ENCODE assay signal across 25 cellular contexts in the genomic region with DNA sequence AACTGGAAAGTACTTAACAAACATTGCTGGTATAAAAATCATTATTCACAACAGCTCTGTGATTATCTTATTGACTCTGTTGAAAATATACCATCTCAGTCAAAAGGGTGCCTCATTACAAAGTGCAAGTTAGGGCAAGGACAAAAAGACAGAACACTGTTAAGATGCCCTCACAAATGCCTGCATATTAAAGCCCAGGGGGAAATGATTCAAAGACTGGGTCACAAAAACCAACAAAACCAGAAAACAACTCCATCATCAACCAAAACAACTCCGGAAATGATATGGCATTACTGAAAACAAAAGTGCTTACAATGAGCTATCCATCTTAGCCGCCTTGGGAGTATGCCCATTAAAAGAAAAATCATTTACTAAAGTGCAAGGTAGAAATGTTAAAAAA. TPM values are rescaled to one million over a fixed set of nuclear protein-coding genes. Genes with fewer than 3 reads are reported as not detected.
"Had no signal": no experiment of that assay in that cellular context is flagged by ENCODE, and none has a peak within 500 bp of the region (broad histone marks: within the 10 kb centered on the region; RNA-seq: fewer than 3 reads in every experiment).

No MANE protein-coding gene starts in this region.

- ATAC-seq: activated CD4-positive, CD25-positive, alpha-beta regulatory T cell treated with anti-CD3 and anti-CD28 coated beads, Interleukin-2, amount 50 U/mL, for 24 hours; esophagus mucosa; gastroesophageal sphincter; left cardiac atrium; right lobe of liver had no signal

- DNase-seq: activated CD4-positive, alpha-beta T cell treated with anti-CD3 and anti-CD28 coated beads, Interleukin-2, amount 50 U/mL, for 1 hour; activated effector memory CD4-positive, alpha-beta T cell treated with Interleukin-2 at 50 U/mL for 16 hours; activated naive CD4-positive, alpha-beta T cell treated with anti-CD3 and anti-CD28 coated beads for 36 hours; activated T-cell treated with anti-CD3 and anti-CD28 coated beads, Interleukin-2, amount 50 U/mL, for 24 hours; effector CD8-positive, alpha-beta T cell; head of caudate nucleus; hypothalamus; left cardiac atrium; nephron progenitor cell; posterior cingulate gyrus; right lobe of liver; stimulated activated CD4-positive, alpha-beta T cell treated with anti-CD3 and anti-CD28 coated beads, Interleukin-1b, Interleukin-23, amount 100 ng/mL, for 48 hours; stomach; trophoblast cell had no signal

- H3K36me3 Mint-ChIP-seq: memory B cell had no signal

- H3K27me3 ChIP-seq: gastroesophageal sphincter, right lobe of liver, stomach, suprapubic skin, vagina had no signal

- H3K36me3 ChIP-seq: gastroesophageal sphincter, right lobe of liver, stomach, suprapubic skin, vagina had no signal

- H3K4me3 Mint-ChIP-seq: activated naive CD4-positive, alpha-beta T cell treated with anti-CD3 and anti-CD28 coated beads for 36 hours; activated T-cell treated with anti-CD3 and anti-CD28 coated beads, Interleukin-2, amount 50 U/mL, for 24 hours; dendritic cell treated with granulocyte-macrophage colony-stimulating factor and Interleukin-4, amounts not matched to agents 40 ng/mL and 50 ng/mL, for 4 days; memory B cell; nephron progenitor cell; T-helper 2 cell treated with Interferon-gamma antibody and Interleukin-4, amounts not matched to agents 5 μg/mL and 100 μg/mL, for 36 hours had no signal

- H3K4me1 Mint-ChIP-seq: memory B cell had no signal

- H3K27ac ChIP-seq: gastroesophageal sphincter, right lobe of liver, stomach, suprapubic skin, vagina, VCaP had no signal

- H3K9me3 Mint-ChIP-seq: activated naive CD4-positive, alpha-beta T cell treated with anti-CD3 and anti-CD28 coated beads for 36 hours; activated T-cell treated with anti-CD3 and anti-CD28 coated beads, Interleukin-2, amount 50 U/mL, for 24 hours; dendritic cell treated with granulocyte-macrophage colony-stimulating factor and Interleukin-4, amounts not matched to agents 40 ng/mL and 50 ng/mL, for 4 days; memory B cell; nephron progenitor cell; T-helper 2 cell treated with Interferon-gamma antibody and Interleukin-4, amounts not matched to agents 5 μg/mL and 100 μg/mL, for 36 hours had no signal

- H3K4me1 ChIP-seq: right lobe of liver had no signal

- H3K4me3 ChIP-seq: gastroesophageal sphincter, right lobe of liver, skin epidermis, stomach, suprapubic skin, vagina had no signal

- H3K9me3 ChIP-seq: gastroesophageal sphincter, right lobe of liver, stomach, suprapubic skin, vagina had no signal

- H3K27me3 Mint-ChIP-seq: dendritic cell treated with granulocyte-macrophage colony-stimulating factor and Interleukin-4, amounts not matched to agents 40 ng/mL and 50 ng/mL, for 4 days had no signal

- H3K27ac Mint-ChIP-seq: activated naive CD4-positive, alpha-beta T cell treated with anti-CD3 and anti-CD28 coated beads for 36 hours; activated T-cell treated with anti-CD3 and anti-CD28 coated beads, Interleukin-2, amount 50 U/mL, for 24 hours; dendritic cell treated with granulocyte-macrophage colony-stimulating factor and Interleukin-4, amounts not matched to agents 40 ng/mL and 50 ng/mL, for 4 days; memory B cell; T-helper 2 cell treated with Interferon-gamma antibody and Interleukin-4, amounts not matched to agents 5 μg/mL and 100 μg/mL, for 36 hours had no signal

RNA-seq across cellular contexts. Expression of a gene that starts 9.9 kb away (rescaled TPM):
- total RNA-seq: activated naive CD4-positive, alpha-beta T cell treated with anti-CD3 and anti-CD28 coated beads for 36 hours; mononuclear cell had no signal
